Comparison of ENCODE assay signal across 6 cellular contexts in the genomic region with DNA sequence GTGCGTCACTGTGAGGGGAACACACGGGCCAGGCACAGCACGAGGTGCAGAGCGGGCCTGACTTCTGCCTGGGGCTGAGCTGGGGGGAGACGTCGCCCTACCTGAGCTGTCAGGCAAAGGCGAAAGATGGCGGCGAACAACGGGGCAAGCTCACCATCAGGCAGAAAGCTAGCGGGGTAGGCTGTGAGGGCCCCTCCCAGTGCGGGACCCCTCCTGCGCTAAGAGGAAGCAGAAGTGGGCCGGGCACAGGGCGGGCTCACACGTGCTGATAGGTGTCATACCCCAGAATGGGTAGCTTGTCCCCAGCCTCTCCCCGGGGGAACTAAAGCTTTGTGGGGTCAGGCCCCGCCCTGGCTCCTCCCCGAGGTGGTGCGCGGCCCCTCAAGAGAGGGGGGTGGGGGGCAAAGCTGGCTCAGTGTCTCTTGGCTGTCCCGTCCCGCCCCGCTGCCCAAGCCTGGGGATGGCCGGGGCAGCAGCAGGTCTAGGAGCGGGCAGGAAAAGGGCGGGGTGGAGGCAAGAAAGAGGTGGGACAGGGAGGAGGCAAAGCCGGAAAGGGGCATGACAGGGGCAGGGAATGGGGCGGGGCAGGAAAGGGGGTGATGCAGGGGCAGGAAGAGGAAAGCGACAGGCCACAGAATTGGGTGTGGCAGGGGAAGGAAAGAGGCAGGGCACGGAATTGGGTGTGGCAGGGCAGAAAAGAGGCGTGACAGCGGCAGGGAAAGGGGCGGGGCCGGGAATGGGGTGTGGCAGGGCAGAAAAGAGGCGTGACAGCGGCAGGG.
A peak's percentile ranks its signal among the peaks of the same experiment; 100 is the strongest.
DNase-seq lines count a peak whose midpoint lies in the region; ATAC-seq and TF ChIP-seq lines count a peak whose summit lies in the region.

No MANE protein-coding gene starts in this region.

- no peak for TF ChIP-seq CTCF in GM12865 (IDR thresholded peaks at IDR 0.05; ENCODE audit: insufficient read depth, low read depth, low read length, missing control alignments)

- DNase-seq in GM12865 (ENCODE audit: low read depth) (peak; percentile 83), foreskin melanocyte (peak; percentile 81), NCI-H187 (lab: John Stamatoyannopoulos, UW) (no peak), glomerular visceral epithelial cell (ENCODE audit: extremely low spot score) (no peak)
- peak; percentile 51 to 84 for DNase-seq in stimulated activated naive CD8-positive, alpha-beta T cell treated with anti-CD3 and anti-CD28 coated beads, Interleukin-15, amount 100 ng/mL, for 72 hours

- H3K27me3 Mint-ChIP-seq in stimulated activated naive CD8-positive, alpha-beta T cell treated with anti-CD3 and anti-CD28 coated beads, Interleukin-15, amount 100 ng/mL, for 72 hours, result no peaks in the 10 kb centered on the region

- H3K4me3 ChIP-seq in GM12865 (ENCODE audit: low read depth, low read length), result no peak overlapping the region

- H3K4me1 Mint-ChIP-seq in stimulated activated naive CD8-positive, alpha-beta T cell treated with anti-CD3 and anti-CD28 coated beads, Interleukin-15, amount 100 ng/mL, for 72 hours, result peaks cover 32% of the 10 kb centered on the region

- peak; percentile 55 to 61 for ATAC-seq in activated CD4-positive, CD25-positive, alpha-beta regulatory T cell treated with anti-CD3 and anti-CD28 coated beads, Interleukin-2, amount 50 U/mL, for 24 hours
- ATAC-seq in stimulated activated naive CD8-positive, alpha-beta T cell treated with anti-CD3 and anti-CD28 coated beads, Interleukin-15, amount 100 ng/mL, for 72 hours, result peak; percentile 85

- peak overlapping the region; percentile 59 to 81 for H3K27ac Mint-ChIP-seq in stimulated activated naive CD8-positive, alpha-beta T cell treated with anti-CD3 and anti-CD28 coated beads, Interleukin-15, amount 100 ng/mL, for 72 hours

- H3K9me3 Mint-ChIP-seq in stimulated activated naive CD8-positive, alpha-beta T cell treated with anti-CD3 and anti-CD28 coated beads, Interleukin-15, amount 100 ng/mL, for 72 hours, result no peaks in the 10 kb centered on the region

- peak overlapping the region; percentile 47 to 51 for H3K4me3 Mint-ChIP-seq in stimulated activated naive CD8-positive, alpha-beta T cell treated with anti-CD3 and anti-CD28 coated beads, Interleukin-15, amount 100 ng/mL, for 72 hours

Comparison
In these comparisons a context has a peak if more than half of its experiments do, and no peak if none do; other contexts are left out.
1. DNase-seq: peak in GM12865 (single experiment), foreskin melanocyte (single experiment) and stimulated activated naive CD8-positive, alpha-beta T cell treated with anti-CD3 and anti-CD28 coated beads, Interleukin-15, amount 100 ng/mL, for 72 hours (2 of 2); none in NCI-H187 (0 of 2) and glomerular visceral epithelial cell (single experiment).